30 cellular contexts compared by ENCODE assay signal in the genomic region with DNA sequence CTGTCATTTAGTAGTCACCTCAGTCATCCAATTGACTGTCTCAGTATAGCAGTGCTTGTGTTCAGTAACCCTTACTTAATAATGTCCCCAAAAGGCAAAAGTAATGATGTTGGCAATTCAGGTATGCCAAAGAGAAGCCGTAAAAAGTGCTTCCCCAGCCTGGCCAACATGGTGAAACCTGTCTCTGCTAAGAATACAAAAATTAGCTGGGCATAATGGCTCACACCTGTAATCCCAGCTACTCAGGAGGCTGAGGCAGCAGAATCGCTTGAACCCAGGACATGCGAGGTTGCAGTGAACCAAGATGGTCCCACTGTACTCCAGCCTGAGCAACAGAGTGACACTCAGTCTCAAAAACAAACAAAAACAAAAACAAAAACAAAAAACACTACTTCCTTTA. TPM values are rescaled to one million over a fixed set of nuclear protein-coding genes. Genes with fewer than 3 reads are reported as not detected.
A peak's percentile ranks its signal among the peaks of the same experiment; 100 is the strongest.
DNase-seq lines count a peak whose midpoint lies in the region; ATAC-seq lines count a peak whose summit lies in the region.
"Had no signal": no experiment of that assay in that cellular context is flagged by ENCODE, and none has a peak within 500 bp of the region (broad histone marks: within the 10 kb centered on the region; RNA-seq: fewer than 3 reads in every experiment).

No MANE protein-coding gene starts in this region.

- peaks cover 36% of the 10 kb centered on the region for H3K36me3 Mint-ChIP-seq in natural killer cell treated with Interleukin-12 subunit alpha and Interleukin-12 subunit beta and Interleukin-15 and Interleukin-18, amount 100 ng/mL, for 72 hours

- H3K4me3 ChIP-seq in SJCRH30: no peak overlapping the region
- no peak overlapping the region for H3K4me3 ChIP-seq in SJSA1
- H3K4me3 ChIP-seq: A549; BLaER1; BLaER1 treated with 17β-estradiol and CSF1 and Interleukin-3, amounts not matched to agents 10 nM and 100 nM had no signal

- H3K9me3 ChIP-seq in SJCRH30 (replicated peaks) (no peaks in the 10 kb centered on the region), SJSA1 (replicated peaks) (no peaks in the 10 kb centered on the region; the same call in 1 of the 2 replicates)
- H3K9me3 ChIP-seq: A549, BE2C, BLaER1, Caco-2 had no signal

- no peaks in the 10 kb centered on the region for H3K27me3 Mint-ChIP-seq in natural killer cell treated with Interleukin-12 subunit alpha and Interleukin-12 subunit beta and Interleukin-15 and Interleukin-18, amount 100 ng/mL, for 72 hours
- H3K27me3 Mint-ChIP-seq: B cell; CD4-positive, alpha-beta memory T cell; CD4-positive, alpha-beta T cell; CD4-positive, CD25-positive, alpha-beta regulatory T cell; CD8-positive, alpha-beta memory T cell had no signal

- H3K27me3 ChIP-seq in SJCRH30 (no peaks in the 10 kb centered on the region), SJSA1 (replicated peaks) (peaks cover 78% of the 10 kb centered on the region)
- H3K27me3 ChIP-seq: BE2C; BLaER1; BLaER1 treated with 17β-estradiol and CSF1 and Interleukin-3, amounts not matched to agents 10 nM and 100 nM had no signal

- no peak for ATAC-seq in GM21717 (IDR thresholded peaks at IDR 0.05; ENCODE audit: unreplicated experiment)
- ATAC-seq in natural killer cell treated with Interleukin-12 subunit alpha and Interleukin-12 subunit beta and Interleukin-15 and Interleukin-18, amount 100 ng/mL, for 72 hours: no peak
- ATAC-seq: A549; CD8-positive, alpha-beta T cell had no signal

- no peak overlapping the region for H3K27ac Mint-ChIP-seq in natural killer cell treated with Interleukin-12 subunit alpha and Interleukin-12 subunit beta and Interleukin-15 and Interleukin-18, amount 100 ng/mL, for 72 hours
- H3K27ac Mint-ChIP-seq: B cell; CD4-positive, alpha-beta T cell; CD8-positive, alpha-beta T cell had no signal

- H3K27ac ChIP-seq in SJCRH30 (peak overlapping the region; percentile 38), SJSA1 (no peak overlapping the region)
- H3K27ac ChIP-seq: 22Rv1; A549; BLaER1; BLaER1 treated with 17β-estradiol and CSF1 and Interleukin-3, amounts not matched to agents 10 nM and 100 nM; C4-2B had no signal

- peaks cover 0 to 4% of the 10 kb centered on the region in 2 donors for H3K4me1 Mint-ChIP-seq in natural killer cell treated with Interleukin-12 subunit alpha and Interleukin-12 subunit beta and Interleukin-15 and Interleukin-18, amount 100 ng/mL, for 72 hours (ENCODE audit: low read depth in 2 of 2)
- H3K4me1 Mint-ChIP-seq: B cell; CD4-positive, alpha-beta memory T cell had no signal

- no peaks in the 10 kb centered on the region for H3K9me3 Mint-ChIP-seq in natural killer cell treated with Interleukin-12 subunit alpha and Interleukin-12 subunit beta and Interleukin-15 and Interleukin-18, amount 100 ng/mL, for 72 hours
- H3K9me3 Mint-ChIP-seq: CD4-positive, alpha-beta memory T cell; CD4-positive, alpha-beta T cell; CD4-positive, CD25-positive, alpha-beta regulatory T cell; CD8-positive, alpha-beta memory T cell; CD8-positive, alpha-beta T cell had no signal

- H3K36me3 ChIP-seq in SJCRH30: peaks cover 60% of the 10 kb centered on the region
- no peaks in the 10 kb centered on the region for H3K36me3 ChIP-seq in SJSA1

- no peak overlapping the region for H3K4me3 Mint-ChIP-seq in natural killer cell treated with Interleukin-12 subunit alpha and Interleukin-12 subunit beta and Interleukin-15 and Interleukin-18, amount 100 ng/mL, for 72 hours
- H3K4me3 Mint-ChIP-seq: B cell; CD14-positive monocyte; CD4-positive, alpha-beta memory T cell; CD4-positive, alpha-beta T cell; CD4-positive, CD25-positive, alpha-beta regulatory T cell; CD8-positive, alpha-beta memory T cell; CD8-positive, alpha-beta T cell had no signal

- H3K4me1 ChIP-seq in SJCRH30: peaks cover 4% of the 10 kb centered on the region
- H3K4me1 ChIP-seq in SJSA1 (replicated peaks): no peaks in the 10 kb centered on the region
- H3K4me1 ChIP-seq: A549; BE2C; BLaER1; BLaER1 treated with 17β-estradiol and CSF1 and Interleukin-3, amounts not matched to agents 10 nM and 100 nM; Caco-2 had no signal

- DNase-seq in SJCRH30: no peak
- DNase-seq in SJSA1 (ENCODE audit: low read depth in 1 of 2, low spot score in 2 of 2): peak; percentile 69 to 82
- no peak for DNase-seq in natural killer cell treated with Interleukin-12 subunit alpha and Interleukin-12 subunit beta and Interleukin-15 and Interleukin-18, amount 100 ng/mL, for 72 hours (ENCODE audit: low spot score)
- DNase-seq: 8988T; ACHN; AML-193; BE2C; C1 segment of cervical spinal cord; Caco-2; Calu3; CD4-positive, alpha-beta memory T cell; CD4-positive, alpha-beta T cell; CD4-positive, CD25-positive, alpha-beta regulatory T cell; CD8-positive, alpha-beta memory T cell; CD8-positive, alpha-beta T cell; COR-L47; DMS 273 treated with DMSO at 0.1 percent for 48 hours; DMS53; DMS79; DMS79 treated with DMSO at 0.1 percent for 48 hours; DND-41; EL had no signal

RNA-seq across cellular contexts. Expression of gene SENP1, which starts 33.6 kb away (rescaled TPM):
- total RNA-seq in SJCRH30 (2014; rRNA removed; shearing (Covaris generic)): 53.6 and 53.9 TPM in 2 replicates
- 36.2 and 49.5 TPM in 2 replicates for total RNA-seq in SJSA1 (2014; rRNA removed; shearing (Covaris generic))
- 10 to 100 TPM; 36.6 to 59.7 TPM for total RNA-seq in natural killer cell treated with Interleukin-12 subunit alpha and Interleukin-12 subunit beta and Interleukin-15 and Interleukin-18, amount 100 ng/mL, for 72 hours

RNA-seq across cellular contexts. Expression of gene PFKM, which starts 46.9 kb away (rescaled TPM):
- total RNA-seq in SJCRH30 (2014; rRNA removed; shearing (Covaris generic)): 64.4 and 69.3 TPM in 2 replicates
- 791 and 920 TPM in 2 replicates for total RNA-seq in SJSA1 (2014; rRNA removed; shearing (Covaris generic))
- total RNA-seq in natural killer cell treated with Interleukin-12 subunit alpha and Interleukin-12 subunit beta and Interleukin-15 and Interleukin-18, amount 100 ng/mL, for 72 hours: 10 to 100 TPM; 29.8 to 49.5 TPM

Comparison
In these comparisons a context has a peak if more than half of its experiments do, and no peak if none do; other contexts are left out.
1. DNase-seq: peak in SJSA1 (2 of 2); none in SJCRH30 (0 of 2) and natural killer cell treated with Interleukin-12 subunit alpha and Interleukin-12 subunit beta and Interleukin-15 and Interleukin-18, amount 100 ng/mL, for 72 hours (single experiment).
2. RNA of gene PFKM, which starts 46.9 kb away (total RNA-seq): 791 to 920 TPM in SJSA1; 64.4 to 69.3 TPM in SJCRH30 and 29.8 to 49.5 TPM in natural killer cell treated with Interleukin-12 subunit alpha and Interleukin-12 subunit beta and Interleukin-15 and Interleukin-18, amount 100 ng/mL, for 72 hours; every median in the first group is over 10 times any median in the second.